Comparison of ENCODE assay signal across 8 cellular contexts in the genomic region with DNA sequence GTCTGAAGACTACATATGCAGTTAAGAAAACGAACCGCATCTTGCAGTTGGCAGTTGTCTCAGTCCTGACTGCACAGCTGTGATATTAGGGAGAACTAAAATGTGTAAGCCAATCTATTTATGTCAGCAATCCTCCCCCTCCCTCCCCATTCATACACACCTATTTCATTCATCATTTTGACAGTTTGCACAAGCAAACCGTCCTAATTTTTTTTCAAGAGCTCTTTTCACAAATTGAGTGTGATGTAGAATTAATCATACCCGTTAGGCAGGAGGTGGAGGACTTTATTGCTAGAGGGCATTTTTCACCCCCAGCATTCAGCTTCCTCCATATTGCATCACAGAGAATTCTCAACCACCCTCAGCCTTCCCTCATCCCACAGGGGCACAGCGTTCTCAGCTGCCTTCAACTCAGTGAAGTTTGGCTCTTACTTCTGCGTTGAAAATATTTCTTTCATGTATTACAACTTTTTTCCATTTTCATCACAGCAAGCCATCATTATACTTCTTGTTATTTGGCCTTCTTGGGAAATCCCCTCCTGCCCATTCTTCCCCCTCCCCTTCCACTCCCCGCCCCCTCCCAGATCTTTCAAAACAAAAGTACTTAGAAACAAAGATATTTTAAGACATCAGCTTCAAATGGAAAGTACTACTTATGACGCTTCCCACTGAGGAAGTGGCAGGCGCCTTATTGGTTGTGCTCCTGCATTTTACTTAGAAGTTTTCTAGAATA. TPM values are rescaled to one million over a fixed set of nuclear protein-coding genes. Genes with fewer than 3 reads are reported as not detected.
A peak's percentile ranks its signal among the peaks of the same experiment; 100 is the strongest.
DNase-seq lines count a peak whose midpoint lies in the region; ATAC-seq and TF ChIP-seq lines count a peak whose summit lies in the region.

No MANE protein-coding gene starts in this region.

- intact Hi-C loops in left lung (cut with DNase I) = no loop called here

- H3K27me3 ChIP-seq in RWPE2 (ENCODE audit: insufficient read depth, poor library complexity, severe bottlenecking) (no peaks in the 10 kb centered on the region), left lung (no peaks in the 10 kb centered on the region)

- H3K4me3 Mint-ChIP-seq in activated naive CD8-positive, alpha-beta T cell = peak overlapping the region; percentile 76

- no peaks in the 10 kb centered on the region for H3K27me3 Mint-ChIP-seq in activated naive CD8-positive, alpha-beta T cell

- H3K36me3 ChIP-seq in RWPE2 (ENCODE audit: low read depth) (no peaks in the 10 kb centered on the region), left lung (no peaks in the 10 kb centered on the region)

- peak; percentile 32 for DNase-seq in NCI-H2107 treated with DMSO at 0.1 percent for 48 hours (lab: John Stamatoyannopoulos, UW; ENCODE audit: unreplicated experiment)
- no peak for DNase-seq in NCI-H2107 (lab: John Stamatoyannopoulos, UW)
- no peak for DNase-seq in RWPE2 (ENCODE audit: low spot score)
- DNase-seq in left lung = peak in 1 of 2 donors; percentile 46
- DNase-seq in stimulated activated CD8-positive, alpha-beta memory T cell treated with anti-CD3 and anti-CD28 coated beads, Interleukin-4, amount 100 ng/mL, for 48 hours = peak; percentile 71
- no peak for DNase-seq in HuH-7.5 (ENCODE audit: low spot score)

- H3K9me3 Mint-ChIP-seq in activated naive CD8-positive, alpha-beta T cell (ENCODE audit: low read depth) = no peaks in the 10 kb centered on the region

- ATAC-seq in HG03159 (IDR thresholded peaks at IDR 0.05; ENCODE audit: unreplicated experiment) = peak; percentile 59
- ATAC-seq in RWPE2 (ENCODE audit: low read depth) = peak; percentile 89
- ATAC-seq in left lung = peak; percentile 88

- H3K4me1 ChIP-seq in RWPE2 (ENCODE audit: insufficient read depth, poor library complexity, severe bottlenecking) (peaks cover 12% of the 10 kb centered on the region), left lung (peaks cover 0 to 18% of the 10 kb centered on the region in 2 donors)

- no peak for TF ChIP-seq CTCF in RWPE2 (IDR thresholded peaks at IDR 0.05; ENCODE audit: poor library complexity, severe bottlenecking)
- TF ChIP-seq CTCF in left lung (IDR thresholded peaks at IDR 0.05) = no peak

- H3K4me1 Mint-ChIP-seq in activated naive CD8-positive, alpha-beta T cell (ENCODE audit: low read depth) = peaks cover 48% of the 10 kb centered on the region

- H3K27ac ChIP-seq in RWPE2 (ENCODE audit: poor library complexity, severe bottlenecking) (peak overlapping the region; percentile 47), left lung (peak overlapping the region; percentile 34 to 42)

- H3K27ac Mint-ChIP-seq in activated naive CD8-positive, alpha-beta T cell = peak overlapping the region; percentile 95

- H3K9me3 ChIP-seq in RWPE2 (ENCODE audit: severe bottlenecking) = no peaks in the 10 kb centered on the region
- no peaks in the 10 kb centered on the region for H3K9me3 ChIP-seq in left lung

- no peak overlapping the region for H3K4me3 ChIP-seq in RWPE2 (ENCODE audit: severe bottlenecking)
- no peak overlapping the region for H3K4me3 ChIP-seq in left lung

- no peaks in the 10 kb centered on the region for H3K36me3 Mint-ChIP-seq in activated naive CD8-positive, alpha-beta T cell

RNA-seq across cellular contexts. Expression of a gene that starts 37.5 kb away (rescaled TPM):
- total RNA-seq in left lung = not detected

Comparison
In these comparisons a context has a peak if more than half of its experiments do, and no peak if none do; other contexts are left out.
1. DNase-seq: peak in NCI-H2107 treated with DMSO at 0.1 percent for 48 hours (single experiment) and stimulated activated CD8-positive, alpha-beta memory T cell treated with anti-CD3 and anti-CD28 coated beads, Interleukin-4, amount 100 ng/mL, for 48 hours (single experiment); none in NCI-H2107 (single experiment), RWPE2 (single experiment) and HuH-7.5 (single experiment).
2. Peak in every context shown above with its lines, with median percentiles within 50 percentile points of each other: ATAC-seq.